In the genomic region with DNA sequence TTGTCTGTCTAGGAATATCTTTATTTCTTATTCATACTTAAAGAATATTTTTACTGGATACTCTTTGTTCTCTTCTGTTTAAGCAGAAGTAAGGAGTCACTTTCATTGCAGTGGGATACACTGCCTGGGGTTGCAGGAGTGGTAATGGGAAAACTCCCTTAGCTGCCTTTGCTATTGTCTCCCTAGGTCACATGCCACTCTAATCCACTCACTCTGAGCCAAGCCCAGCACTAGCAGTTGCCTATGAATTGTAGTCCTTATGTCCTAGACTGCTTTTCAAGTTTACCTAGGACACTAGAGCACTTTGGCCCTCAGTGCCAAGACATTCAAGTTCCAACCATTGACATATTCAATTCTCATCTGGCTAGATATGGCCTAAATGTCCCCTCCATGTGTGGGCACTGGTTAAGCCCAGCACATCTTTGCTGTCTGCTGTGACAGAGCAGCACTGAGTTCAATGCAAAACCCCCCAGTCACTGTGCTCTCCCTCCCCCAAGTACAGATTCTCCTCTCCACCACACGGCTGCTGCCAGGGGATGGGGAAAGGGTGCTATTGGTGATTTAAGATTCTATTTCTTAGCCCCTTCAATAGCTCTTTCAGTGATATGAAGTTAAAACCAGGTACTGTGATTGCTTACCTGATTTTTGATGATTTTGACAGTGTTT, we compare ENCODE assay signal across 27 cellular contexts.
"Had no signal": no experiment of that assay in that cellular context is flagged by ENCODE, and none has a peak within 500 bp of the region (broad histone marks: within the 10 kb centered on the region; RNA-seq: fewer than 3 reads in every experiment).

No MANE protein-coding gene starts in this region.

- H3K4me1 Mint-ChIP-seq: memory B cell; naive thymus-derived CD4-positive, alpha-beta T cell; nephron; stimulated activated effector memory CD8-positive, alpha-beta T cell treated with anti-CD3 and anti-CD28 coated beads, Interleukin-12 subunit alpha, Interleukin-12 subunit beta, amount 100 ng/mL, for 72 hours had no signal

- H3K4me3 ChIP-seq: colonic mucosa, esophagus squamous epithelium, lung, ovary, psoas muscle, sigmoid colon, stomach, thyroid gland had no signal

- FAIRE-seq: endothelial cell of umbilical vein, keratinocyte had no signal

- H3K27me3 Mint-ChIP-seq: dendritic cell treated with granulocyte-macrophage colony-stimulating factor and Interleukin-4, amounts not matched to agents 40 ng/mL and 50 ng/mL, for 4 days; memory B cell; naive thymus-derived CD4-positive, alpha-beta T cell had no signal

- H3K27me3 ChIP-seq: colonic mucosa, esophagus squamous epithelium, ovary, sigmoid colon, stomach, thyroid gland had no signal

- H3K36me3 Mint-ChIP-seq: memory B cell; naive thymus-derived CD4-positive, alpha-beta T cell; stimulated activated effector memory CD8-positive, alpha-beta T cell treated with anti-CD3 and anti-CD28 coated beads, Interleukin-12 subunit alpha, Interleukin-12 subunit beta, amount 100 ng/mL, for 72 hours; type B pancreatic cell had no signal

- H3K4me3 Mint-ChIP-seq: dendritic cell treated with granulocyte-macrophage colony-stimulating factor and Interleukin-4, amounts not matched to agents 40 ng/mL and 50 ng/mL, for 4 days; memory B cell; naive thymus-derived CD4-positive, alpha-beta T cell; nephron; stimulated activated effector memory CD8-positive, alpha-beta T cell treated with anti-CD3 and anti-CD28 coated beads, Interleukin-12 subunit alpha, Interleukin-12 subunit beta, amount 100 ng/mL, for 72 hours; type B pancreatic cell had no signal

- H3K4me1 ChIP-seq: colonic mucosa, esophagus squamous epithelium, psoas muscle, sigmoid colon, stomach, thyroid gland had no signal

- H3K27ac Mint-ChIP-seq: dendritic cell treated with granulocyte-macrophage colony-stimulating factor and Interleukin-4, amounts not matched to agents 40 ng/mL and 50 ng/mL, for 4 days; memory B cell; nephron; stimulated activated effector memory CD8-positive, alpha-beta T cell treated with anti-CD3 and anti-CD28 coated beads, Interleukin-12 subunit alpha, Interleukin-12 subunit beta, amount 100 ng/mL, for 72 hours; type B pancreatic cell had no signal

- H3K9me3 Mint-ChIP-seq: dendritic cell treated with granulocyte-macrophage colony-stimulating factor and Interleukin-4, amounts not matched to agents 40 ng/mL and 50 ng/mL, for 4 days; type B pancreatic cell had no signal

- H3K36me3 ChIP-seq: colonic mucosa, esophagus squamous epithelium, ovary, sigmoid colon, stomach, thyroid gland had no signal

- H3K9me3 ChIP-seq: colonic mucosa, esophagus squamous epithelium, ovary, psoas muscle, sigmoid colon, stomach, thyroid gland had no signal

- H3K27ac ChIP-seq: colonic mucosa, esophagus squamous epithelium, ovary, psoas muscle, sigmoid colon, stomach, thyroid gland had no signal

- DNase-seq: colonic mucosa; effector CD8-positive, alpha-beta T cell; erythroblast; esophagus squamous epithelium; foreskin melanocyte; hypothalamus; midbrain; naive thymus-derived CD4-positive, alpha-beta T cell; occipital lobe; ovary; posterior cingulate gyrus; psoas muscle; right cardiac atrium; sigmoid colon; stimulated activated CD4-positive, alpha-beta T cell treated with anti-CD3 and anti-CD28 coated beads, Interleukin-2, amount 100 ng/mL, for 24 hours; stimulated activated CD4-positive, alpha-beta T cell treated with anti-CD3 and anti-CD28 coated beads, Interleukin-4, amount 100 ng/mL, for 24 hours; stimulated activated naive CD4-positive, alpha-beta T cell treated with Interleukin-2 at 50 U/mL for 16 hours; stomach; thyroid gland had no signal

- ATAC-seq: naive thymus-derived CD4-positive, alpha-beta T cell; psoas muscle; right cardiac atrium; stimulated activated effector memory CD8-positive, alpha-beta T cell treated with anti-CD3 and anti-CD28 coated beads, Interleukin-12 subunit alpha, Interleukin-12 subunit beta, amount 100 ng/mL, for 72 hours had no signal
